1 cellular context compared by ENCODE assay signal in genomic region chr21:44847261-44848056, GRCh38.
TF ChIP-seq lines count a peak whose summit lies in the region.

No MANE protein-coding gene starts in this region.

TF ChIP-seq in HepG2, 621 proteins besides CTCF, POLR2A, EP300 and RAD21 (continues in another document):
- TF ChIP-seq CEBPG (CRISPR knock-in tag; IDR thresholded peaks at IDR 0.05), result no peak
- no peak for TF ChIP-seq THAP8 (CRISPR knock-in tag; IDR thresholded peaks at IDR 0.05; ENCODE audit: borderline replicate concordance)
- TF ChIP-seq AHR (CRISPR knock-in tag; IDR thresholded peaks at IDR 0.05), result no peak
- TF ChIP-seq SMYD3 (CRISPR knock-in tag; IDR thresholded peaks at IDR 0.05), result no peak
- TF ChIP-seq ARNTL (CRISPR knock-in tag; IDR thresholded peaks at IDR 0.05), result no peak
- no peak; the same call in 1 of the 2 replicates for TF ChIP-seq ARID4A (CRISPR knock-in tag; IDR thresholded peaks at IDR 0.05; ENCODE audit: borderline replicate concordance)
- no peak for TF ChIP-seq ZNF619 (CRISPR knock-in tag; IDR thresholded peaks at IDR 0.05)
- no peak; the same call in 1 of the 2 replicates for TF ChIP-seq MAX (IDR thresholded peaks at IDR 0.05)
- TF ChIP-seq KDM2A (CRISPR knock-in tag; IDR thresholded peaks at IDR 0.05; ENCODE audit: borderline replicate concordance, low read depth), result peak; percentile 73; the same call in 1 of the 2 replicates
- no peak for TF ChIP-seq RBM22 (optimal IDR thresholded peaks at IDR 0.05; ENCODE audit: low read length)
- no peak for TF ChIP-seq ZNF761 (CRISPR knock-in tag; conservative IDR thresholded peaks at IDR 0.05)
- TF ChIP-seq PCBP2 (optimal IDR thresholded peaks at IDR 0.05; ENCODE audit: low read depth, low read length, poor library complexity, severe bottlenecking), result no peak
- no peak for TF ChIP-seq ZNF12 (CRISPR knock-in tag; IDR thresholded peaks at IDR 0.05)
- TF ChIP-seq PTBP1 (IDR thresholded peaks at IDR 0.05; ENCODE audit: low read depth, low read length, poor library complexity, severe bottlenecking), result no peak
- no peak for TF ChIP-seq NBN (conservative IDR thresholded peaks at IDR 0.05)
- no peak for TF ChIP-seq FIP1L1 (IDR thresholded peaks at IDR 0.05; ENCODE audit: borderline replicate concordance, insufficient read depth, low read depth, low read length)
- peak; percentile 28 for TF ChIP-seq POLR2AphosphoS5 (IDR thresholded peaks at IDR 0.05; ENCODE audit: low read depth, low read length)
- TF ChIP-seq CENPBD1 (CRISPR knock-in tag; IDR thresholded peaks at IDR 0.05; ENCODE audit: borderline replicate concordance, low read depth), result no peak; the same call in 1 of the 2 replicates
- no peak for TF ChIP-seq POGZ (CRISPR knock-in tag; IDR thresholded peaks at IDR 0.05)
- TF ChIP-seq ZNF18 (CRISPR knock-in tag; IDR thresholded peaks at IDR 0.05; ENCODE audit: insufficient replicate concordance), result peak; percentile 76
- TF ChIP-seq MEF2D (CRISPR knock-in tag; IDR thresholded peaks at IDR 0.05), result 0 out of 2 replicates have a peak, but pooled peaks have one; percentile 14
- no peak for TF ChIP-seq ZFP41 (CRISPR knock-in tag; IDR thresholded peaks at IDR 0.05; ENCODE audit: borderline replicate concordance)
- no peak for TF ChIP-seq ZNF160 (CRISPR knock-in tag; IDR thresholded peaks at IDR 0.05)
- TF ChIP-seq ZNF143 (CRISPR knock-in tag; IDR thresholded peaks at IDR 0.05), result 0 out of 2 replicates have a peak, but pooled peaks have one; percentile 14
- peak; percentile 76; the same call in 1 of the 2 replicates for TF ChIP-seq SMAD1 (CRISPR knock-in tag; IDR thresholded peaks at IDR 0.05; ENCODE audit: borderline replicate concordance, low read depth)
- TF ChIP-seq STAT5B (CRISPR knock-in tag; IDR thresholded peaks at IDR 0.05), result no peak
- TF ChIP-seq IRX3 (CRISPR knock-in tag; IDR thresholded peaks at IDR 0.05; ENCODE audit: borderline replicate concordance, low read depth), result no peak
- TF ChIP-seq ZNF724P (CRISPR knock-in tag; IDR thresholded peaks at IDR 0.05; ENCODE audit: borderline replicate concordance), result no peak
- no peak for TF ChIP-seq REXO4 (CRISPR knock-in tag; IDR thresholded peaks at IDR 0.05; ENCODE audit: borderline replicate concordance)
- no peak for TF ChIP-seq ZNF839 (CRISPR knock-in tag; IDR thresholded peaks at IDR 0.05; ENCODE audit: borderline replicate concordance)
- no peak for TF ChIP-seq ISX (CRISPR knock-in tag; conservative IDR thresholded peaks at IDR 0.05)
- TF ChIP-seq ZNF124 (CRISPR knock-in tag; IDR thresholded peaks at IDR 0.05), result no peak
- TF ChIP-seq ZBTB10 (CRISPR knock-in tag; IDR thresholded peaks at IDR 0.05; ENCODE audit: borderline replicate concordance), result no peak
- no peak for TF ChIP-seq NFATC3 (CRISPR knock-in tag; IDR thresholded peaks at IDR 0.05)
- no peak for TF ChIP-seq ZNF678 (CRISPR knock-in tag; IDR thresholded peaks at IDR 0.05)
- no peak for TF ChIP-seq NONO (IDR thresholded peaks at IDR 0.05)
- no peak for TF ChIP-seq NONO (CRISPR knock-in tag; conservative IDR thresholded peaks at IDR 0.05)
- 0 out of 2 replicates have a peak, but pooled peaks have one; percentile 12 for TF ChIP-seq HOXA3 (CRISPR knock-in tag; IDR thresholded peaks at IDR 0.05)
- TF ChIP-seq ZNF776 (CRISPR knock-in tag; IDR thresholded peaks at IDR 0.05), result no peak
- no peak for TF ChIP-seq NR3C1 (CRISPR knock-in tag; IDR thresholded peaks at IDR 0.05)
- TF ChIP-seq EED (CRISPR knock-in tag; IDR thresholded peaks at IDR 0.05), result no peak
- TF ChIP-seq ZNF614 (CRISPR knock-in tag; IDR thresholded peaks at IDR 0.05; ENCODE audit: borderline replicate concordance), result no peak
- no peak for TF ChIP-seq TAF15 (IDR thresholded peaks at IDR 0.05; ENCODE audit: low read depth, low read length, poor library complexity, severe bottlenecking)
- TF ChIP-seq ZNF574 (CRISPR knock-in tag; IDR thresholded peaks at IDR 0.05), result no peak
- TF ChIP-seq ZNF713 (CRISPR knock-in tag; IDR thresholded peaks at IDR 0.05), result no peak
- TF ChIP-seq PATZ1 (CRISPR knock-in tag; IDR thresholded peaks at IDR 0.05), result no peak
- peak; percentile 67 for TF ChIP-seq POLR2G (IDR thresholded peaks at IDR 0.05; ENCODE audit: low read depth, low read length)
- no peak for TF ChIP-seq SRF (IDR thresholded peaks at IDR 0.05; ENCODE audit: low read depth, low read length)
- TF ChIP-seq TRIM24 (CRISPR knock-in tag; IDR thresholded peaks at IDR 0.05), result no peak
- TF ChIP-seq STAT6 (CRISPR knock-in tag; IDR thresholded peaks at IDR 0.05; ENCODE audit: borderline replicate concordance), result no peak
- no peak for TF ChIP-seq NR2F1 (CRISPR knock-in tag; IDR thresholded peaks at IDR 0.05)
- no peak for TF ChIP-seq U2AF2 (IDR thresholded peaks at IDR 0.05; ENCODE audit: low read depth, low read length)
- no peak for TF ChIP-seq ASH2L (IDR thresholded peaks at IDR 0.05; ENCODE audit: insufficient read length, low read depth, low read length)
- TF ChIP-seq BRD4 (CRISPR knock-in tag; IDR thresholded peaks at IDR 0.05), result no peak
- no peak for TF ChIP-seq ZNF230 (CRISPR knock-in tag; IDR thresholded peaks at IDR 0.05)
- no peak for TF ChIP-seq ZSCAN12 (CRISPR knock-in tag; IDR thresholded peaks at IDR 0.05)
- no peak for TF ChIP-seq TSC22D2 (CRISPR knock-in tag; IDR thresholded peaks at IDR 0.05; ENCODE audit: borderline replicate concordance)
